In genomic region chr9:112754578-112754977, GRCh38 we compare ENCODE assay signal across 8 cellular contexts. TPM values are rescaled to one million over a fixed set of nuclear protein-coding genes. Genes with fewer than 3 reads are reported as not detected.
A peak's percentile ranks its signal among the peaks of the same experiment; 100 is the strongest.
DNase-seq lines count a peak whose midpoint lies in the region; ATAC-seq and TF ChIP-seq lines count a peak whose summit lies in the region.

No MANE protein-coding gene starts in this region.

- no peaks in the 10 kb centered on the region for H3K9me3 Mint-ChIP-seq in T-helper 2 cell treated with Interferon-gamma antibody and Interleukin-4, amounts not matched to agents 5 μg/mL and 100 μg/mL, for 36 hours

- H3K4me1 ChIP-seq in left ventricle myocardium inferior (peaks cover 73% of the 10 kb centered on the region), upper lobe of left lung (peaks cover 43 to 81% (median 52%) of the 10 kb centered on the region in 4 donors)

- peak overlapping the region; percentile 42 for H3K4me3 Mint-ChIP-seq in T-helper 2 cell treated with Interferon-gamma antibody and Interleukin-4, amounts not matched to agents 5 μg/mL and 100 μg/mL, for 36 hours

- H3K9me3 ChIP-seq in left ventricle myocardium inferior (replicated peaks) (no peaks in the 10 kb centered on the region), upper lobe of left lung (no peaks in the 10 kb centered on the region)

- DNase-seq in left ventricle myocardium inferior: no peak
- DNase-seq in Right ventricle myocardium inferior (ENCODE audit: missing footprints): no peak
- peak; percentile 60 for DNase-seq in T-helper 2 cell treated with Interferon-gamma antibody and Interleukin-4, amounts not matched to agents 5 μg/mL and 100 μg/mL, for 36 hours (ENCODE audit: low spot score)
- peak; percentile 65 for DNase-seq in fibroblast of pulmonary artery (ENCODE audit: low read depth)
- DNase-seq in upper lobe of left lung: no peak
- no peak for DNase-seq in posterior vena cava (ENCODE audit: low spot score)

- peaks cover 44% of the 10 kb centered on the region for H3K4me1 Mint-ChIP-seq in T-helper 2 cell treated with Interferon-gamma antibody and Interleukin-4, amounts not matched to agents 5 μg/mL and 100 μg/mL, for 36 hours (ENCODE audit: low read depth)

- H3K27ac Mint-ChIP-seq in T-helper 2 cell treated with Interferon-gamma antibody and Interleukin-4, amounts not matched to agents 5 μg/mL and 100 μg/mL, for 36 hours: peak overlapping the region; percentile 29

- no peaks in the 10 kb centered on the region for H3K27me3 Mint-ChIP-seq in T-helper 2 cell treated with Interferon-gamma antibody and Interleukin-4, amounts not matched to agents 5 μg/mL and 100 μg/mL, for 36 hours (ENCODE audit: low read depth)

- ATAC-seq in Right ventricle myocardium inferior: no peak
- ATAC-seq in upper lobe of left lung (ENCODE audit: low FRiP score in 2 of 2): no peak
- ATAC-seq in GM19397 (IDR thresholded peaks at IDR 0.05; ENCODE audit: unreplicated experiment): no peak
- no peak for ATAC-seq in HG03135 (IDR thresholded peaks at IDR 0.05; ENCODE audit: unreplicated experiment)

- H3K27me3 ChIP-seq in left ventricle myocardium inferior (ENCODE audit: low read depth) (no peaks in the 10 kb centered on the region), upper lobe of left lung (no peaks in the 10 kb centered on the region)

- H3K36me3 Mint-ChIP-seq in T-helper 2 cell treated with Interferon-gamma antibody and Interleukin-4, amounts not matched to agents 5 μg/mL and 100 μg/mL, for 36 hours (ENCODE audit: low read depth): peaks cover 6% of the 10 kb centered on the region

- TF ChIP-seq CTCF in left ventricle myocardium inferior (IDR thresholded peaks at IDR 0.05; ENCODE audit: borderline replicate concordance): no peak
- no peak for TF ChIP-seq CTCF in fibroblast of pulmonary artery (IDR thresholded peaks at IDR 0.05; ENCODE audit: low read length, missing control alignments)
- no peak for TF ChIP-seq CTCF in upper lobe of left lung (IDR thresholded peaks at IDR 0.05)

- intact Hi-C loops in left ventricle myocardium inferior (cut with micrococcal nuclease) (no loop called here), Right ventricle myocardium inferior (cut with DNase I) (no loop called here), posterior vena cava (cut with DNase I) (loop anchor here in 1 of 2 donors (10.0 kb wide), 1 partner anchor 60 kb away; no protein-coding TSS in a partner anchor)

- H3K36me3 ChIP-seq in left ventricle myocardium inferior: no peaks in the 10 kb centered on the region
- no peaks in the 10 kb centered on the region for H3K36me3 ChIP-seq in upper lobe of left lung

- H3K27ac ChIP-seq in left ventricle myocardium inferior (replicated peaks) (peak overlapping the region; percentile 53), upper lobe of left lung (peak overlapping the region; percentile 57 to 82 (median 76))

- no peak overlapping the region for H3K4me3 ChIP-seq in left ventricle myocardium inferior
- no peak overlapping the region for H3K4me3 ChIP-seq in fibroblast of pulmonary artery (replicated peaks; ENCODE audit: low read depth, low read length)
- peak overlapping the region in 2 of 4 donors; percentile 27 to 99 for H3K4me3 ChIP-seq in upper lobe of left lung

- TF ChIP-seq EP300 in upper lobe of left lung (IDR thresholded peaks at IDR 0.05): no peak

- TF ChIP-seq POLR2A in upper lobe of left lung (IDR thresholded peaks at IDR 0.05): no peak

- 35 to 45% methylated on average over 3 of the region's 3 CpGs for WGBS in upper lobe of left lung, 2 donors

RNA-seq across cellular contexts. Expression of gene SNX30, which starts 4.0 kb away (rescaled TPM):
- total RNA-seq in left ventricle myocardium inferior: 3.2 TPM
- 5.0 TPM for total RNA-seq in Right ventricle myocardium inferior
- 10 to 100 TPM; 46.9 to 80.1 (median 72.2) TPM for total RNA-seq in upper lobe of left lung
- total RNA-seq in posterior vena cava: 1 to 10 TPM; 7.8 to 8.6 TPM

RNA-seq across cellular contexts. Expression of gene INIP, which starts 36.7 kb away (rescaled TPM):
- total RNA-seq in left ventricle myocardium inferior (15.2 TPM), Right ventricle myocardium inferior (17.0 TPM), upper lobe of left lung (10 to 100 TPM in 5 of 6 donors, 1 to 10 TPM in 1; 6.1 to 35.6 (median 19.3) TPM), posterior vena cava (10 to 100 TPM; 17.1 to 22.1 TPM)

Comparison
In these comparisons a context has a peak if more than half of its experiments do, and no peak if none do; other contexts are left out.
1. DNase-seq: peak in T-helper 2 cell treated with Interferon-gamma antibody and Interleukin-4, amounts not matched to agents 5 μg/mL and 100 μg/mL, for 36 hours (single experiment) and fibroblast of pulmonary artery (single experiment); none in left ventricle myocardium inferior (single experiment), Right ventricle myocardium inferior (single experiment), upper lobe of left lung (0 of 2) and posterior vena cava (single experiment).